ENCODE assay signal across 2 cellular contexts in the genomic region with DNA sequence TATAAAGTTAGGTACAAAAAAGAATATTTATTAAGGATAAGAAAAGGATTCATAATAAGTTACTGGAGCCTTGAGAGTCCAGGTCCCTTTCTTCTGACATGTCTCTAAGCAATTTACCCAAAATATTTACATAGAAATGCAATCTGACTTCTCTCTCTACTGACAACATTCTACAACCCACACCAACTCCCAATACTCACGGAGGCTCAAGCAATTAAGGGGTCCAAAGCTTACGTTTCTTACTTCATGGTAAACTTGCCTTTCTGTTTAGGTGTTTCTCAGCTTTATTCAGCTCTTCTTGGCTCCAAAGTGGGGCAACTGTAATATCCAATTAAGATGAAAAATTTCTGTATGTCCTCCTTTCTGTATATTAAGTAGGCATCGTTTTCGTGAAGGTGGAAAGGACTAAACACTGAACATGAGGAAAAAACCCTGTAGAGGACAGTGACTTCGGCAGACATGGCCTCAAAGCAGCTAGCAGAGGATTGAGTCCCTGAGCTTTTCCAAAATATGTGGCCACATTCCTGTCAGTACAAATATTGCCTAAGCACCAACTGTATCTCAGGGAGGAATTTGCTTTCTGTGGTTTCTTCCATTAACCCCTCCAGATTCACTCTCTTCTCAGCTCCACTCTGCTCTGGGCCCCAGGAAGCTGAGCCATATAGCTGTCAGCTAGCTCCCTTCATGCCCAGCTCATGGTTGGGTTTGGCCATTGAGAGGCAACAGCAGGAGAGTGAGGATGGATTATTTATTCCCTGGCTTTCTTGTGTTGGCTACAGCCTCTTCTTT.
TF ChIP-seq lines count a peak whose summit lies in the region.

No MANE protein-coding gene starts in this region.

TF ChIP-seq in IMR-90, 13 proteins besides CTCF, POLR2A, EP300 and RAD21:
- TF ChIP-seq, protein P1, sequence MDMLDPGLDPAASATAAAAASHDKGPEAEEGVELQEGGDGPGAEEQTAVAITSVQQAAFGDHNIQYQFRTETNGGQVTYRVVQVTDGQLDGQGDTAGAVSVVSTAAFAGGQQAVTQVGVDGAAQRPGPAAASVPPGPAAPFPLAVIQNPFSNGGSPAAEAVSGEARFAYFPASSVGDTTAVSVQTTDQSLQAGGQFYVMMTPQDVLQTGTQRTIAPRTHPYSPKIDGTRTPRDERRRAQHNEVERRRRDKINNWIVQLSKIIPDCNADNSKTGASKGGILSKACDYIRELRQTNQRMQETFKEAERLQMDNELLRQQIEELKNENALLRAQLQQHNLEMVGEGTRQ (IDR thresholded peaks at IDR 0.05; ENCODE audit: low read depth, low read length), result no peak
- peak; percentile 69 for TF ChIP-seq CEBPB (IDR thresholded peaks at IDR 0.05; ENCODE audit: low read depth, low read length)
- no peak for TF ChIP-seq MXI1 (IDR thresholded peaks at IDR 0.05; ENCODE audit: borderline replicate concordance, low read depth, low read length)

TF ChIP-seq in HepG2, 621 proteins besides CTCF, POLR2A, EP300 and RAD21 (continues in another document):
- peak; percentile 46; the same call in 1 of the 2 replicates for TF ChIP-seq ZBTB26 (CRISPR knock-in tag; IDR thresholded peaks at IDR 0.05; ENCODE audit: borderline replicate concordance)
- TF ChIP-seq ZNF724P (CRISPR knock-in tag; IDR thresholded peaks at IDR 0.05; ENCODE audit: borderline replicate concordance), result no peak
- no peak for TF ChIP-seq RFX3 (CRISPR knock-in tag; IDR thresholded peaks at IDR 0.05)
- peak; percentile 81; the same call in 1 of the 2 replicates for TF ChIP-seq ZNF124 (CRISPR knock-in tag; IDR thresholded peaks at IDR 0.05)
- no peak for TF ChIP-seq SIX1 (CRISPR knock-in tag; IDR thresholded peaks at IDR 0.05; ENCODE audit: borderline replicate concordance)
- TF ChIP-seq KAT2B (IDR thresholded peaks at IDR 0.05; ENCODE audit: borderline replicate concordance, low read depth, low read length), result no peak
- no peak for TF ChIP-seq ZNF101 (CRISPR knock-in tag; IDR thresholded peaks at IDR 0.05; ENCODE audit: borderline replicate concordance, low read depth)
- TF ChIP-seq CSRNP1 (CRISPR knock-in tag; IDR thresholded peaks at IDR 0.05), result 0 out of 2 replicates have a peak, but pooled peaks have one; percentile 58
- TF ChIP-seq ZNF230 (CRISPR knock-in tag; IDR thresholded peaks at IDR 0.05), result no peak
- peak; percentile 34; the same call in 1 of the 2 replicates for TF ChIP-seq RARA (CRISPR knock-in tag; IDR thresholded peaks at IDR 0.05)
- peak; percentile 52; the same call in 1 of the 2 replicates for TF ChIP-seq POLR2G (IDR thresholded peaks at IDR 0.05; ENCODE audit: low read depth, low read length)
- TF ChIP-seq EEA1 (CRISPR knock-in tag; IDR thresholded peaks at IDR 0.05; ENCODE audit: borderline replicate concordance), result no peak
- peak; percentile 69 for TF ChIP-seq KAT8 (CRISPR knock-in tag; IDR thresholded peaks at IDR 0.05)
- no peak for TF ChIP-seq ZNF549 (CRISPR knock-in tag; IDR thresholded peaks at IDR 0.05)
- no peak for TF ChIP-seq NPAS2 (CRISPR knock-in tag; IDR thresholded peaks at IDR 0.05; ENCODE audit: borderline replicate concordance)
- TF ChIP-seq ZFP36L1 (CRISPR knock-in tag; IDR thresholded peaks at IDR 0.05), result no peak
- 0 out of 2 replicates have a peak, but pooled peaks have one; percentile 55 for TF ChIP-seq WIZ (CRISPR knock-in tag; IDR thresholded peaks at IDR 0.05)
- TF ChIP-seq ZNF646 (CRISPR knock-in tag; IDR thresholded peaks at IDR 0.05), result no peak
- 0 out of 2 replicates have a peak, but pooled peaks have one; percentile 16 for TF ChIP-seq ZSCAN29 (CRISPR knock-in tag; conservative IDR thresholded peaks at IDR 0.05)
- no peak for TF ChIP-seq HMGA1 (CRISPR knock-in tag; conservative IDR thresholded peaks at IDR 0.05)
- peak; percentile 42; the same call in 1 of the 2 replicates for TF ChIP-seq ZNF317 (CRISPR knock-in tag; IDR thresholded peaks at IDR 0.05)
- TF ChIP-seq, protein P2, sequence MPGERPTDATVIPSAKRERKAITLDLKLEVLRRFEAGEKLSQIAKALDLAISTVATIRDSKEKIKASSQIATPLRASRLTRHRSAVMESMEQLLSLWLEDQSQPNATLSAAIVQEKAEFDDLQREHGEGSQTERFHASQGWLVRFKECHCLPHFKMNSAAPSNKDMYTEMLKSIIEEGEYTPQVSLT (CRISPR knock-in tag; IDR thresholded peaks at IDR 0.05; ENCODE audit: borderline replicate concordance, low read depth), result no peak
- TF ChIP-seq, protein P3, sequence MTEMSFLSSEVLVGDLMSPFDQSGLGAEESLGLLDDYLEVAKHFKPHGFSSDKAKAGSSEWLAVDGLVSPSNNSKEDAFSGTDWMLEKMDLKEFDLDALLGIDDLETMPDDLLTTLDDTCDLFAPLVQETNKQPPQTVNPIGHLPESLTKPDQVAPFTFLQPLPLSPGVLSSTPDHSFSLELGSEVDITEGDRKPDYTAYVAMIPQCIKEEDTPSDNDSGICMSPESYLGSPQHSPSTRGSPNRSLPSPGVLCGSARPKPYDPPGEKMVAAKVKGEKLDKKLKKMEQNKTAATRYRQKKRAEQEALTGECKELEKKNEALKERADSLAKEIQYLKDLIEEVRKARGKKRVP (CRISPR knock-in tag; IDR thresholded peaks at IDR 0.05), result peak in 1 of 2 experiments; percentile 53; a peak in 1 of 4 replicates
- peak; percentile 65; the same call in 1 of the 2 replicates for TF ChIP-seq ARID4A (CRISPR knock-in tag; IDR thresholded peaks at IDR 0.05; ENCODE audit: borderline replicate concordance)
- no peak for TF ChIP-seq ZNF766 (CRISPR knock-in tag; IDR thresholded peaks at IDR 0.05; ENCODE audit: borderline replicate concordance)
- TF ChIP-seq, protein P4, sequence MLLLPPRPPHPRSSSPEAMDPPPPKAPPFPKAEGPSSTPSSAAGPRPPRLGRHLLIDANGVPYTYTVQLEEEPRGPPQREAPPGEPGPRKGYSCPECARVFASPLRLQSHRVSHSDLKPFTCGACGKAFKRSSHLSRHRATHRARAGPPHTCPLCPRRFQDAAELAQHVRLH (CRISPR knock-in tag; IDR thresholded peaks at IDR 0.05; ENCODE audit: borderline replicate concordance, low read depth), result peak; percentile 69; the same call in 1 of the 2 replicates
- TF ChIP-seq, protein P5, sequence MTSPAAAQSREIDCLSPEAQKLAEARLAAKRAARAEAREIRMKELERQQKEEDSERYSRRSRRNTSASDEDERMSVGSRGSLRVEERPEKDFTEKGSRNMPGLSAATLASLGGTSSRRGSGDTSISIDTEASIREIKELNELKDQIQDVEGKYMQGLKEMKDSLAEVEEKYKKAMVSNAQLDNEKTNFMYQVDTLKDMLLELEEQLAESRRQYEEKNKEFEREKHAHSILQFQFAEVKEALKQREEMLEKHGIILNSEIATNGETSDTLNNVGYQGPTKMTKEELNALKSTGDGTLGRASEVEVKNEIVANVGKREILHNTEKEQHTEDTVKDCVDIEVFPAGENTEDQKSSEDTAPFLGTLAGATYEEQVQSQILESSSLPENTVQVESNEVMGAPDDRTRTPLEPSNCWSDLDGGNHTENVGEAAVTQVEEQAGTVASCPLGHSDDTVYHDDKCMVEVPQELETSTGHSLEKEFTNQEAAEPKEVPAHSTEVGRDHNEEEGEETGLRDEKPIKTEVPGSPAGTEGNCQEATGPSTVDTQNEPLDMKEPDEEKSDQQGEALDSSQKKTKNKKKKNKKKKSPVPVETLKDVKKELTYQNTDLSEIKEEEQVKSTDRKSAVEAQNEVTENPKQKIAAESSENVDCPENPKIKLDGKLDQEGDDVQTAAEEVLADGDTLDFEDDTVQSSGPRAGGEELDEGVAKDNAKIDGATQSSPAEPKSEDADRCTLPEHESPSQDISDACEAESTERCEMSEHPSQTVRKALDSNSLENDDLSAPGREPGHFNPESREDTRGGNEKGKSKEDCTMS (CRISPR knock-in tag; conservative IDR thresholded peaks at IDR 0.05), result no peak
- TF ChIP-seq, protein P6, sequence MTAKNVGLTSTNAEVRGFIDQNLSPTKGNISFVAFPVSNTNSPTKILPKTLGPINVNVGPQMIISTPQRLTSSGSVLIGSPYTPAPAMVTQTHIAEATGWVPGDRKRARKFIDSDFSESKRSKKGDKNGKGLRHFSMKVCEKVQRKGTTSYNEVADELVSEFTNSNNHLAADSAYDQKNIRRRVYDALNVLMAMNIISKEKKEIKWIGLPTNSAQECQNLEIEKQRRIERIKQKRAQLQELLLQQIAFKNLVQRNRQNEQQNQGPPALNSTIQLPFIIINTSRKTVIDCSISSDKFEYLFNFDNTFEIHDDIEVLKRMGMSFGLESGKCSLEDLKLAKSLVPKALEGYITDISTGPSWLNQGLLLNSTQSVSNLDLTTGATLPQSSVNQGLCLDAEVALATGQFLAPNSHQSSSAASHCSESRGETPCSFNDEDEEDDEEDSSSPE (CRISPR knock-in tag; IDR thresholded peaks at IDR 0.05), result no peak; the same call in 1 of the 2 replicates
- no peak for TF ChIP-seq ZNF12 (CRISPR knock-in tag; IDR thresholded peaks at IDR 0.05)
